ENCODE assay signal across 9 cellular contexts in the genomic region with DNA sequence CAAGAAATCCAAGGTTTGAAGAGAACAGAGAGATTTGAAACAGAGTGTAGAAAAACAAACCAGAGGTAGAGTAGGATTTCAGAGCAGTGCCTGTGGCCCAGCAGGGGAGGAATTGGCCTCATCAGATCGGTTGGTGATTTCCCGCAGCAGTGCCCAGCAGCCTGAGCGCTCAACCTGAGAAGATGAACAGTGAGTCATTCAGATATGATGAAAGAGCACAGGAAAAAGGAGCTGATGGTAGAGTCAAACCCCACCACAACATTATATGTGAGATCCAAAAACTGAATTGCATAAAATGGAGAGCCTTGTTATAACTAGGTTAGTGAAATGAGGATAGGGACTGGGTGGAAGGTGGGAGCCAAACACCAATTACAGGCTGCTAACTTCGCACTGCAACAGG.
DNase-seq lines count a peak whose midpoint lies in the region; ATAC-seq, FAIRE-seq and TF ChIP-seq lines count a peak whose summit lies in the region.
"Had no signal": no experiment of that assay in that cellular context is flagged by ENCODE, and none has a peak within 500 bp of the region (broad histone marks: within the 10 kb centered on the region; RNA-seq: fewer than 3 reads in every experiment).

No MANE protein-coding gene starts in this region.

- peaks cover 0 to 2% of the 10 kb centered on the region in 2 donors for H3K4me1 ChIP-seq in small intestine (ENCODE audit: control insufficient read depth in 2 of 2, insufficient read depth in 1 of 2, low read depth in 1 of 2, low read length in 1 of 2)
- no peaks in the 10 kb centered on the region for H3K4me1 ChIP-seq in endodermal cell (ENCODE audit: control insufficient read depth, insufficient read depth, low read length)

- ATAC-seq in CD4-positive, alpha-beta T cell (ENCODE audit: poor library complexity), result peak; percentile 48
- peak; percentile 61 for ATAC-seq in HG02588 (IDR thresholded peaks at IDR 0.05; ENCODE audit: unreplicated experiment)

- TF ChIP-seq CTCF in CD4-positive, alpha-beta T cell (IDR thresholded peaks at IDR 0.05), result no peak
- no peak for TF ChIP-seq CTCF in Calu3 (IDR thresholded peaks at IDR 0.05; ENCODE audit: unreplicated experiment)
- TF ChIP-seq CTCF in endodermal cell (conservative IDR thresholded peaks at IDR 0.05), result no peak

- H3K4me3 ChIP-seq in small intestine (ENCODE audit: low read depth in 1 of 2, low read length in 2 of 2) (no peak overlapping the region), endodermal cell (ENCODE audit: low read length) (no peak overlapping the region)

- intact Hi-C loops in CD4-positive, alpha-beta T cell (cut with DNase I, micrococcal nuclease), result loop anchor here in 1 of 2 experiments (2.0 kb wide), 1 partner anchor 1220 kb away; no protein-coding TSS in a partner anchor
- intact Hi-C loops in Calu3 (cut with micrococcal nuclease; ENCODE audit: unreplicated experiment), result no loop called here

- no peak overlapping the region for H3K27ac ChIP-seq in CD4-positive, alpha-beta T cell (ENCODE audit: low read depth, low read length)
- no peak overlapping the region for H3K27ac ChIP-seq in small intestine (ENCODE audit: low read depth in 1 of 2, low read length in 1 of 2)
- H3K27ac ChIP-seq in endodermal cell (ENCODE audit: low read depth, low read length), result no peak overlapping the region

- no peaks in the 10 kb centered on the region for H3K9me3 ChIP-seq in CD4-positive, alpha-beta T cell (ENCODE audit: control insufficient read depth, low read length)
- no peaks in the 10 kb centered on the region for H3K9me3 ChIP-seq in small intestine (ENCODE audit: control insufficient read depth, low read depth)
- H3K9me3 ChIP-seq in endodermal cell (ENCODE audit: control insufficient read depth, low read length), result peaks cover 5% of the 10 kb centered on the region

- H3K36me3 Mint-ChIP-seq in CD4-positive, alpha-beta T cell (ENCODE audit: low read depth), result no peaks in the 10 kb centered on the region
- H3K36me3 Mint-ChIP-seq in Calu3 (ENCODE audit: insufficient read depth, unreplicated experiment), result no peaks in the 10 kb centered on the region
- H3K36me3 Mint-ChIP-seq in endodermal cell (ENCODE audit: low read depth), result no peaks in the 10 kb centered on the region

- H3K27me3 ChIP-seq in CD4-positive, alpha-beta T cell (ENCODE audit: control insufficient read depth, insufficient read depth, low read length), result no peaks in the 10 kb centered on the region
- no peaks in the 10 kb centered on the region for H3K27me3 ChIP-seq in small intestine (ENCODE audit: control insufficient read depth in 2 of 2, insufficient read depth in 2 of 2, low read length in 2 of 2)
- no peaks in the 10 kb centered on the region for H3K27me3 ChIP-seq in endodermal cell (ENCODE audit: control insufficient read depth, insufficient read depth, low read length, poor library complexity, severe bottlenecking)

- no peak overlapping the region for H3K9ac ChIP-seq in endodermal cell (ENCODE audit: extremely low read depth, low read length, poor library complexity, severe bottlenecking)

- peak in 2 of 10 experiments; percentile 4 to 24 for DNase-seq in CD4-positive, alpha-beta T cell
- DNase-seq in activated CD4-positive, alpha-beta T cell treated with anti-CD3 and anti-CD28 coated beads for 4 hours, result peak; percentile 29 to 47
- peak; percentile 83 for DNase-seq in glomerular visceral epithelial cell (ENCODE audit: extremely low spot score)
- no peak for DNase-seq in small intestine
- DNase-seq in Calu3, result no peak
- no peak for DNase-seq in endodermal cell
- DNase-seq in NCI-H146 (lab: John Stamatoyannopoulos, UW), result no peak
- DNase-seq: GDM1 had no signal

- no peak overlapping the region for H3K4me3 Mint-ChIP-seq in CD4-positive, alpha-beta T cell
- no peak overlapping the region for H3K4me3 Mint-ChIP-seq in Calu3 (ENCODE audit: low read depth, unreplicated experiment)
- H3K4me3 Mint-ChIP-seq in endodermal cell, result no peak overlapping the region

- POLR2A ChIA-PET in CD4-positive, alpha-beta T cell (lab: Charles Lee), result interaction anchor here (0.6 to 1.2 kb wide), 2 partner anchors 185 to 257 kb away, joined by 3 read pairs; no protein-coding TSS in a partner anchor

- H3K36me3 ChIP-seq in small intestine (ENCODE audit: control insufficient read depth in 2 of 2, insufficient read depth in 2 of 2, low read length in 2 of 2) (no peaks in the 10 kb centered on the region), endodermal cell (ENCODE audit: control insufficient read depth, insufficient read depth, low read length) (no peaks in the 10 kb centered on the region)

- no peaks in the 10 kb centered on the region for H3K9me3 Mint-ChIP-seq in CD4-positive, alpha-beta T cell
- peaks cover 2% of the 10 kb centered on the region for H3K9me3 Mint-ChIP-seq in Calu3 (ENCODE audit: low read depth, unreplicated experiment)
- H3K9me3 Mint-ChIP-seq in endodermal cell, result no peaks in the 10 kb centered on the region

- peaks cover 4% of the 10 kb centered on the region for H3K4me1 Mint-ChIP-seq in CD4-positive, alpha-beta T cell (ENCODE audit: low read depth)
- H3K4me1 Mint-ChIP-seq in Calu3 (ENCODE audit: low read depth, unreplicated experiment) (peaks cover 7% of the 10 kb centered on the region), endodermal cell (peaks cover 2% of the 10 kb centered on the region)

- no peaks in the 10 kb centered on the region for H3K27me3 Mint-ChIP-seq in CD4-positive, alpha-beta T cell
- H3K27me3 Mint-ChIP-seq in Calu3 (ENCODE audit: unreplicated experiment), result no peaks in the 10 kb centered on the region
- no peaks in the 10 kb centered on the region for H3K27me3 Mint-ChIP-seq in endodermal cell (ENCODE audit: insufficient read depth)

- BruUV-seq in Calu3 (replicated peaks; lab: Mats Ljungman, UMichigan), result no TSS peak

- CTCF ChIA-PET in CD4-positive, alpha-beta T cell (lab: Charles Lee), result interaction anchor here (1.4 kb wide), 1 partner anchor 179 kb away, joined by 3 read pairs; no protein-coding TSS in a partner anchor
- CTCF ChIA-PET in Calu3 (lab: Charles Lee), result no interaction called here

- 78 to 90% (median 79%) methylated on average over 4 of the region's 4 CpGs for WGBS in small intestine, 3 donors
- 93 to 100% methylated on average over 1 to 4 of the region's 4 CpGs for WGBS in endodermal cell (ENCODE audit: insufficient coverage in 1 of 2, insufficient read length in 1 of 2), 2 experiments

- FAIRE-seq in small intestine (lab: Jason Lieb, UNC), result no peak

- no peak overlapping the region for H3K27ac Mint-ChIP-seq in CD4-positive, alpha-beta T cell
- no peak overlapping the region for H3K27ac Mint-ChIP-seq in Calu3 (ENCODE audit: unreplicated experiment)
- no peak overlapping the region for H3K27ac Mint-ChIP-seq in endodermal cell

Comparison
In these comparisons a context has a peak if more than half of its experiments do, and no peak if none do; other contexts are left out.
1. DNase-seq: peak in activated CD4-positive, alpha-beta T cell treated with anti-CD3 and anti-CD28 coated beads for 4 hours (2 of 2) and glomerular visceral epithelial cell (single experiment); none in small intestine (single experiment), Calu3 (single experiment), endodermal cell (single experiment) and NCI-H146 (single experiment).